ENCODE assay signal across 8 cellular contexts in the genomic region with DNA sequence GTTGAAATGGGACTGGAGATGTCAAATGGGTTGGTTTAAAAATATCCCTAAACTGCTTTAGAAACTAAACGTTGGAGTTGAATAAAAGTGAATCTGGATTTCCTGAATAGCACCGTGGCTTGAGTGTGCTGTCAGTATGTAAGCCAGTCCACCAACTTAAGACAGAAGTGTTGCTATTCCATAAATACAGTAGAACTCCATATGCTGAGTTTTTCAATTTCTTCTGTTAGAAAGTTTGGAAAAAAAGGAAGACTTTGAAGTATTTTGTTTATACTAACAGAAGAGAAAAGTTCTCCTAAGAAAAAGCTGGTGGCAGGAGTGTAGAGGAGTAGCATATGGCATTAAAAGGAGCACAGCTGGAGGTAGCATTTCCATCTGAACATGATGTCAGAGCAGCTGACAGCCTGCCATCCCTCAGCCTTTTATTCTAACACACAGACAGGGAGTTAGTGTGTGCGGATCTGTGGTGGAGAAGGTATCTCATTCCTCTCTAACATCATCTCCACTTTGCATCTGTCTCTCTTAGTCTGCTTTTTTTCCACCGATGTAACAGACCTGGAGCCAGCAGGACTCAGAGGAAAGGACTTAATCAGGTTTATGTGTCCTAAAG. TPM values are rescaled to one million over a fixed set of nuclear protein-coding genes. Genes with fewer than 3 reads are reported as not detected.
A peak's percentile ranks its signal among the peaks of the same experiment; 100 is the strongest.
DNase-seq lines count a peak whose midpoint lies in the region; TF ChIP-seq lines count a peak whose summit lies in the region.

A gene (plus strand): TSS at position 449 of the 610 bp plus-strand sequence. CDS start 149 bp downstream, at position 598.

- H3K27ac ChIP-seq in HUES48 (ENCODE audit: low read depth, low read length) (no peak within 1 kb of the TSS), tibial nerve (peak within 1 kb of the TSS; percentile 41 to 94 (median 81))
- peak within 1 kb of the TSS; percentile 77 for H3K27ac ChIP-seq in effector memory CD4-positive, alpha-beta T cell (ENCODE audit: insufficient read depth, low read length, poor library complexity, severe bottlenecking)

- 29 to 31% methylated on average over 4 of the region's 4 CpGs for WGBS in tibial nerve, 2 donors

- no peak within 1 kb of the TSS for H3K9ac ChIP-seq in HUES48 (ENCODE audit: low read depth, low read length)

- H3K27me3 ChIP-seq in HUES48 (ENCODE audit: control insufficient read depth, insufficient read depth, low read length) (peaks cover 21% of the 10 kb centered on the region), tibial nerve (no peaks in the 10 kb centered on the region)
- H3K27me3 ChIP-seq in effector memory CD4-positive, alpha-beta T cell (replicated peaks; ENCODE audit: control insufficient read depth, insufficient read depth, low read length, poor library complexity, severe bottlenecking), result no peaks in the 10 kb centered on the region

- DNase-seq in CD1c-positive myeloid dendritic cell (ENCODE audit: extremely low spot score), result peak; percentile 9
- peak; percentile 21 for DNase-seq in RPMI8226
- no peak for DNase-seq in effector memory CD4-positive, alpha-beta T cell
- DNase-seq in medulla oblongata (ENCODE audit: extremely low spot score), result peak; percentile 88
- DNase-seq in tibial nerve (ENCODE audit: low spot score in 2 of 2), result no peak
- no peak for DNase-seq in 8988T
- no peak for DNase-seq in AG20443 (ENCODE audit: low spot score)

- H3K4me3 ChIP-seq in HUES48 (ENCODE audit: low read depth, low read length) (peak within 1 kb of the TSS; percentile 74), tibial nerve (peak within 1 kb of the TSS; percentile 61 to 72 (median 65))
- H3K4me3 ChIP-seq in effector memory CD4-positive, alpha-beta T cell (ENCODE audit: insufficient read depth, low read depth, low read length, poor library complexity, severe bottlenecking), result peak within 1 kb of the TSS; percentile 87

- H3K9me3 ChIP-seq in HUES48 (ENCODE audit: control insufficient read depth, insufficient read depth, low read length) (no peaks in the 10 kb centered on the region), tibial nerve (no peaks in the 10 kb centered on the region)
- no peaks in the 10 kb centered on the region for H3K9me3 ChIP-seq in effector memory CD4-positive, alpha-beta T cell (ENCODE audit: control insufficient read depth, low read length)

- TF ChIP-seq POLR2A in tibial nerve (IDR thresholded peaks at IDR 0.05), result peak in 1 of 2 donors; percentile 20

- H3K36me3 ChIP-seq in HUES48 (ENCODE audit: control insufficient read depth, insufficient read depth, low read length) (peaks cover 23% of the 10 kb centered on the region), tibial nerve (peaks cover 0 to 15% (median 5%) of the 10 kb centered on the region in 3 donors)
- peaks cover 8% of the 10 kb centered on the region for H3K36me3 ChIP-seq in effector memory CD4-positive, alpha-beta T cell (ENCODE audit: control insufficient read depth, insufficient read depth, low read length)

- H3K4me1 ChIP-seq in HUES48 (ENCODE audit: control insufficient read depth, insufficient read depth, low read length) (peaks cover 36% of the 10 kb centered on the region), tibial nerve (peaks cover 0 to 45% (median 24%) of the 10 kb centered on the region in 4 donors)
- H3K4me1 ChIP-seq in effector memory CD4-positive, alpha-beta T cell (ENCODE audit: control insufficient read depth, insufficient read depth, low read length, poor library complexity, severe bottlenecking), result peaks cover 30% of the 10 kb centered on the region

- no peak for TF ChIP-seq CTCF in tibial nerve (IDR thresholded peaks at IDR 0.05)

- peak in 1 of 2 donors; percentile 36 for TF ChIP-seq EP300 in tibial nerve (IDR thresholded peaks at IDR 0.05)

RNA-seq across cellular contexts. Expression of the gene that starts here (rescaled TPM):
- 10 to 100 TPM in 1 of 4 donors, 1 to 10 TPM in 3; 6.9 to 10.3 (median 8.9) TPM for total RNA-seq in tibial nerve

Comparison
In these comparisons a context has a peak if more than half of its experiments do, and no peak if none do; other contexts are left out.
1. DNase-seq: peak in CD1c-positive myeloid dendritic cell (single experiment), RPMI8226 (single experiment) and medulla oblongata (single experiment); none in effector memory CD4-positive, alpha-beta T cell (0 of 3), tibial nerve (0 of 2), 8988T (single experiment) and AG20443 (single experiment).
2. Peak in every context shown above with its lines, with median percentiles within 50 percentile points of each other: H3K4me3 ChIP-seq.